Comparison of ENCODE assay signal across 8 cellular contexts in genomic region chr5:124746916-124747769, GRCh38.
A peak's percentile ranks its signal among the peaks of the same experiment; 100 is the strongest.
DNase-seq lines count a peak whose midpoint lies in the region; ATAC-seq and TF ChIP-seq lines count a peak whose summit lies in the region.

No MANE protein-coding gene starts in this region.

- H3K4me1 Mint-ChIP-seq in T-helper 1 cell treated with Interleukin-12 subunit alpha and Interleukin-12 subunit beta and Interleukin-4 antibody, amounts not matched to agents 30 μg/mL and 1 μg/mL, for 36 hours (ENCODE audit: low read depth), result peaks cover 9% of the 10 kb centered on the region

- H3K27me3 ChIP-seq in HUES48 (ENCODE audit: control insufficient read depth, insufficient read depth, low read length) (no peaks in the 10 kb centered on the region), OCI-LY1 (ENCODE audit: insufficient read depth, low read length) (no peaks in the 10 kb centered on the region)

- no peaks in the 10 kb centered on the region for H3K9me3 ChIP-seq in HUES48 (ENCODE audit: control insufficient read depth, insufficient read depth, low read length)
- no peaks in the 10 kb centered on the region for H3K9me3 ChIP-seq in OCI-LY1 (ENCODE audit: low read length)

- H3K4me1 ChIP-seq in HUES48 (ENCODE audit: control insufficient read depth, insufficient read depth, low read length) (peaks cover 59% of the 10 kb centered on the region), OCI-LY1 (ENCODE audit: insufficient read depth, low read length, severe bottlenecking) (peaks cover 32% of the 10 kb centered on the region)

- DNase-seq in T-helper 1 cell (no peak), cerebellar nuclear complex (lab: John Stamatoyannopoulos, UW) (peak; percentile 29 to 50), inferior parietal cortex (ENCODE audit: extremely low spot score) (peak; percentile 87), skeletal muscle cell (ENCODE audit: low read depth) (peak; percentile 94)

- no peak for TF ChIP-seq CTCF in OCI-LY1 (IDR thresholded peaks at IDR 0.05; ENCODE audit: low read length)

- H3K9me3 Mint-ChIP-seq in T-helper 1 cell treated with Interleukin-12 subunit alpha and Interleukin-12 subunit beta and Interleukin-4 antibody, amounts not matched to agents 30 μg/mL and 1 μg/mL, for 36 hours, result no peaks in the 10 kb centered on the region

- peak overlapping the region; percentile 46 for H3K4me3 Mint-ChIP-seq in T-helper 1 cell treated with Interleukin-12 subunit alpha and Interleukin-12 subunit beta and Interleukin-4 antibody, amounts not matched to agents 30 μg/mL and 1 μg/mL, for 36 hours

- H3K4me2 ChIP-seq in OCI-LY1 (ENCODE audit: low read length), result peak overlapping the region; percentile 77

- H3K36me3 ChIP-seq in HUES48 (ENCODE audit: control insufficient read depth, insufficient read depth, low read length), result no peaks in the 10 kb centered on the region
- peaks cover 11% of the 10 kb centered on the region for H3K36me3 ChIP-seq in OCI-LY1 (ENCODE audit: insufficient read depth, low read length)

- H3K9me2 ChIP-seq in OCI-LY1 (ENCODE audit: low read depth, low read length), result no peaks in the 10 kb centered on the region

- H3K36me3 Mint-ChIP-seq in T-helper 1 cell treated with Interleukin-12 subunit alpha and Interleukin-12 subunit beta and Interleukin-4 antibody, amounts not matched to agents 30 μg/mL and 1 μg/mL, for 36 hours (ENCODE audit: low read depth), result no peaks in the 10 kb centered on the region

- H3K27ac Mint-ChIP-seq in T-helper 1 cell treated with Interleukin-12 subunit alpha and Interleukin-12 subunit beta and Interleukin-4 antibody, amounts not matched to agents 30 μg/mL and 1 μg/mL, for 36 hours, result no peak overlapping the region

- H2AFZ ChIP-seq in OCI-LY1 (ENCODE audit: low read length), result no peak overlapping the region

- H3K27me3 Mint-ChIP-seq in T-helper 1 cell treated with Interleukin-12 subunit alpha and Interleukin-12 subunit beta and Interleukin-4 antibody, amounts not matched to agents 30 μg/mL and 1 μg/mL, for 36 hours (ENCODE audit: low read depth), result peaks cover 9% of the 10 kb centered on the region

- no peaks in the 10 kb centered on the region for H4K20me1 ChIP-seq in OCI-LY1 (ENCODE audit: insufficient read depth, low read length)

- H3K9ac ChIP-seq in HUES48 (ENCODE audit: low read depth, low read length), result peak overlapping the region; percentile 83
- H3K9ac ChIP-seq in OCI-LY1 (ENCODE audit: low read length), result peak overlapping the region; percentile 96

- H3K4me3 ChIP-seq in HUES48 (ENCODE audit: low read depth, low read length) (peak overlapping the region; percentile 92), OCI-LY1 (ENCODE audit: low read depth, low read length, poor library complexity, severe bottlenecking) (peak overlapping the region; percentile 78), skeletal muscle cell (ENCODE audit: low read depth, low read length) (peak overlapping the region; percentile 80)

- no peak for ATAC-seq in GM21528 (IDR thresholded peaks at IDR 0.05; ENCODE audit: low FRiP score, unreplicated experiment)

- H3K27ac ChIP-seq in HUES48 (ENCODE audit: low read depth, low read length), result peak overlapping the region; percentile 97
- H3K27ac ChIP-seq in OCI-LY1 (ENCODE audit: low read depth, low read length, poor library complexity, severe bottlenecking), result peak overlapping the region; percentile 99

- 0 out of 2 replicates have a peak, but pooled peaks cover 9% of the 10 kb centered on the region for H3F3A ChIP-seq in OCI-LY1 (ENCODE audit: insufficient read depth, low read length)

- peaks cover 48% of the 10 kb centered on the region for H3K79me2 ChIP-seq in OCI-LY1 (ENCODE audit: insufficient read depth, low read length)

Comparison
In these comparisons a context has a peak if more than half of its experiments do, and no peak if none do; other contexts are left out.
1. DNase-seq: peak in cerebellar nuclear complex (2 of 2), inferior parietal cortex (single experiment) and skeletal muscle cell (single experiment); none in T-helper 1 cell (0 of 5).
2. Peak in every context shown above with its lines, with median percentiles within 50 percentile points of each other: H3K4me3 ChIP-seq.